Comparison of ENCODE assay signal across 9 cellular contexts in the genomic region with DNA sequence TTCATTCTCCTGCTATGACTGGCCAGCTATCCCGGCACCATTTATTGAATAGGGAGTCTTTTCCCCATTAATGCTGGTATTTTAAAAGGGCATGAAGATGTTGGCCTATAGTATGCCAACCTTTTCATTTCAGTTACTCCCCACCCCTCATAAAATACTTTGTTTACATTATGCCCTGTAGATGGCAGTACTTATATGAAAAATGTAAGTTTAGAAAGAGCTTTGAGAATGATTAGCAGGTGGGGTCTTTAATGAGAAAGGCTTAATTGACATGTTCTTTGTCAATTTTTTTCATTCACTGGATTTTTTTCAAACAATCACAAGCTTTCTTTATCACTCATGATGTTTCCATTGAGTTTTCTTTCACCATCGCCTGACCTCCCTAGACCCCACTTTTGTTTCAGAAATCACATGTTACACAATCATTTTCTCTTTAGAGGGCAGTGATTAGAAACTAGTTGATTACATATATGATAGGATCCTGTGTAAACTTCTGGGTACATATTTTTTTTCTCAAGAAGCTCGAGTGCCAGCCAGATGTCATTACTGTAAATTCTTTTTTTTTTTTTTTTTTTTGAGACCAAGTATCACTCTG.
DNase-seq lines count a peak whose midpoint lies in the region; ATAC-seq, FAIRE-seq and TF ChIP-seq lines count a peak whose summit lies in the region.
"Had no signal": no experiment of that assay in that cellular context is flagged by ENCODE, and none has a peak within 500 bp of the region (broad histone marks: within the 10 kb centered on the region; RNA-seq: fewer than 3 reads in every experiment).

No MANE protein-coding gene starts in this region.

- TF ChIP-seq EP300 in K562 (IDR thresholded peaks at IDR 0.05; ENCODE audit: low read length), result no peak

- peak; percentile 56 to 60 for TF ChIP-seq RAD21 in K562 (CRISPR knock-in tag; conservative IDR thresholded peaks at IDR 0.05 in 1 of 2, IDR thresholded peaks at IDR 0.05 in 1 of 2)

- CTCF ChIA-PET in activated CD4-positive, alpha-beta T cell treated with anti-CD3 and anti-CD28 coated beads for 36 hours (lab: Charles Lee), result interaction anchor here (0.6 to 4.6 kb wide), 46 partner anchors 9 to 246 kb away, joined by 3 to 85 read pairs (median 3); a partner anchor contains a TSS
- CTCF ChIA-PET in K562 (lab: Yijun Ruan, JAX; ENCODE audit: low intra/inter-chr PET ratio), result interaction anchor here (0.8 to 1.7 kb wide), 4 partner anchors 177 to 458 kb away, joined by 3 to 13 read pairs (median 5); no protein-coding TSS in a partner anchor

- no peaks in the 10 kb centered on the region for H3K9me3 Mint-ChIP-seq in activated CD4-positive, alpha-beta T cell treated with anti-CD3 and anti-CD28 coated beads for 36 hours (ENCODE audit: low read depth)
- no peaks in the 10 kb centered on the region for H3K9me3 Mint-ChIP-seq in progenitor cell of endocrine pancreas (ENCODE audit: low read depth)
- no peaks in the 10 kb centered on the region for H3K9me3 Mint-ChIP-seq in glutamatergic neuron (ENCODE audit: unreplicated experiment)

- no peak overlapping the region for H3K4me2 ChIP-seq in K562 (ENCODE audit: insufficient read depth, low read length)

- peak overlapping the region; percentile 51 for H3K27ac Mint-ChIP-seq in activated CD4-positive, alpha-beta T cell treated with anti-CD3 and anti-CD28 coated beads for 36 hours
- H3K27ac Mint-ChIP-seq in progenitor cell of endocrine pancreas, result no peak overlapping the region
- H3K27ac Mint-ChIP-seq in glutamatergic neuron (ENCODE audit: unreplicated experiment), result no peak overlapping the region

- no peaks in the 10 kb centered on the region for H3K79me2 ChIP-seq in K562 (ENCODE audit: control insufficient read depth, insufficient read depth, low read length)

- no peak for DNase-seq in activated CD4-positive, alpha-beta T cell treated with anti-CD3 and anti-CD28 coated beads for 36 hours
- no peak for DNase-seq in activated CD4-positive, alpha-beta T cell treated with anti-CD3 and anti-CD28 coated beads for 4 hours
- DNase-seq in NCI-H1105 (lab: John Stamatoyannopoulos, UW) (peak; percentile 13), K562 (ENCODE audit: extremely low read depth in 1 of 4, low spot score in 3 of 4) (peak; percentile 3 to 14 (median 14)), progenitor cell of endocrine pancreas (ENCODE audit: low spot score, unreplicated experiment) (no peak), glutamatergic neuron (no peak), GM03348 (ENCODE audit: low spot score) (no peak)
- DNase-seq: GDM1 had no signal

- no peak overlapping the region for H3K27ac ChIP-seq in K562 (ENCODE audit: extremely low read depth, low read depth, low read length)

- H3K4me3 Mint-ChIP-seq in activated CD4-positive, alpha-beta T cell treated with anti-CD3 and anti-CD28 coated beads for 36 hours, result no peak overlapping the region
- H3K4me3 Mint-ChIP-seq in progenitor cell of endocrine pancreas (ENCODE audit: low read depth) (no peak overlapping the region), glutamatergic neuron (ENCODE audit: unreplicated experiment) (no peak overlapping the region)

- no peaks in the 10 kb centered on the region for H3K9me3 ChIP-seq in K562 (replicated peaks; ENCODE audit: control insufficient read depth, insufficient read depth, low read depth, low read length)

- H3K36me3 ChIP-seq in K562 (ENCODE audit: control insufficient read depth, insufficient read depth, low read length), result no peaks in the 10 kb centered on the region

- no peak overlapping the region for H2AFZ ChIP-seq in K562 (ENCODE audit: low read depth, low read length)

- no peak for FAIRE-seq in K562 (lab: Jason Lieb, UNC)

- H3K27me3 Mint-ChIP-seq in activated CD4-positive, alpha-beta T cell treated with anti-CD3 and anti-CD28 coated beads for 36 hours, result no peaks in the 10 kb centered on the region
- H3K27me3 Mint-ChIP-seq in progenitor cell of endocrine pancreas (no peaks in the 10 kb centered on the region), glutamatergic neuron (ENCODE audit: unreplicated experiment) (no peaks in the 10 kb centered on the region)

- no peaks in the 10 kb centered on the region for H4K20me1 ChIP-seq in K562 (replicated peaks; ENCODE audit: control insufficient read depth, insufficient read depth, low read length)

- POLR2A ChIA-PET in activated CD4-positive, alpha-beta T cell treated with anti-CD3 and anti-CD28 coated beads for 36 hours (lab: Charles Lee), result interaction anchor here (1.0 to 1.4 kb wide), 2 partner anchors 175 to 187 kb away, joined by 3 to 5 read pairs; a partner anchor contains a TSS
- POLR2A ChIA-PET in K562 (lab: Yijun Ruan, JAX), result interaction anchor here (1.0 to 1.8 kb wide), 2 partner anchors 15 to 174 kb away, joined by 3 to 5 read pairs; no protein-coding TSS in a partner anchor

- peaks cover 27% of the 10 kb centered on the region for H3K4me1 Mint-ChIP-seq in activated CD4-positive, alpha-beta T cell treated with anti-CD3 and anti-CD28 coated beads for 36 hours
- peaks cover 7% of the 10 kb centered on the region for H3K4me1 Mint-ChIP-seq in progenitor cell of endocrine pancreas (ENCODE audit: low read depth)
- H3K4me1 Mint-ChIP-seq in glutamatergic neuron (ENCODE audit: low read depth, unreplicated experiment), result peaks cover 9% of the 10 kb centered on the region

- intact Hi-C loops in activated CD4-positive, alpha-beta T cell treated with anti-CD3 and anti-CD28 coated beads for 36 hours (cut with DNase I, micrococcal nuclease), result loop anchor here (1.0 to 10.0 kb wide), 7 partner anchors 57 to 455 kb away; no protein-coding TSS in a partner anchor
- intact Hi-C loops in K562 (cut with micrococcal nuclease), result loop anchor here (2.0 to 5.0 kb wide), 3 partner anchors 87 to 193 kb away; no protein-coding TSS in a partner anchor

- no peaks in the 10 kb centered on the region for H3K4me1 ChIP-seq in K562 (replicated peaks in 1 of 2; ENCODE audit: control insufficient read depth in 2 of 2, insufficient read depth in 2 of 2, low read length in 2 of 2)

- H3K9me1 ChIP-seq in K562 (ENCODE audit: control insufficient read depth, insufficient read depth, low read length), result no peaks in the 10 kb centered on the region

- TF ChIP-seq CTCF in K562 (IDR thresholded peaks at IDR 0.05 in 2 of 3, conservative IDR thresholded peaks at IDR 0.05 in 1 of 3; ENCODE audit: insufficient read depth in 2 of 3, low read depth in 1 of 3, low read length in 3 of 3), result peak; percentile 5 to 49 (median 29); a peak in 3 of 6 replicates
- TF ChIP-seq CTCF in progenitor cell of endocrine pancreas (IDR thresholded peaks at IDR 0.05; ENCODE audit: unreplicated experiment), result peak; percentile 24
- no peak for TF ChIP-seq CTCF in glutamatergic neuron (IDR thresholded peaks at IDR 0.05; ENCODE audit: partially characterized antibody, unreplicated experiment)

- H3K4me3 ChIP-seq in K562, result no peak overlapping the region

- 63% methylated on average over 3 of the region's 3 CpGs for WGBS in K562 (ENCODE audit: insufficient coverage, low coverage, missing lambda C conversion rate)

- BruUV-seq in K562 (replicated peaks; lab: Mats Ljungman, UMichigan), result no TSS peak

- in situ Hi-C loops in K562 (cut with MboI), result loop anchor here (10.0 kb wide), 1 partner anchor 465 kb away; no protein-coding TSS in a partner anchor

- H3K36me3 Mint-ChIP-seq in activated CD4-positive, alpha-beta T cell treated with anti-CD3 and anti-CD28 coated beads for 36 hours (ENCODE audit: low read depth), result peaks cover 4% of the 10 kb centered on the region
- H3K36me3 Mint-ChIP-seq in progenitor cell of endocrine pancreas (ENCODE audit: insufficient read depth) (no peaks in the 10 kb centered on the region), glutamatergic neuron (ENCODE audit: unreplicated experiment) (no peaks in the 10 kb centered on the region)

- TF ChIP-seq POLR2A in K562 (conservative IDR thresholded peaks at IDR 0.05), result no peak

- no peaks in the 10 kb centered on the region for H3K27me3 ChIP-seq in K562 (ENCODE audit: control insufficient read depth in 2 of 2, insufficient read depth in 2 of 2, low read length in 2 of 2)

- no peak overlapping the region for H3K9ac ChIP-seq in K562 (ENCODE audit: insufficient read depth in 1 of 2, low read depth in 2 of 2, low read length in 2 of 2)

- peak; percentile 63 for ATAC-seq in activated CD4-positive, alpha-beta T cell treated with anti-CD3 and anti-CD28 coated beads for 36 hours
- ATAC-seq in K562 (no peak), HG03432 (IDR thresholded peaks at IDR 0.05; ENCODE audit: unreplicated experiment) (no peak)

TF ChIP-seq in K562, 482 proteins besides CTCF, POLR2A, EP300 and RAD21:
- TF ChIP-seq JUNB (CRISPR knock-in tag; conservative IDR thresholded peaks at IDR 0.05) (no peak), CEBPB (tag; IDR thresholded peaks at IDR 0.05) (peak; percentile 57)
TF ChIP-seq in K562: peak in this region for 1.

Comparison
In these comparisons a context has a peak if more than half of its experiments do, and no peak if none do; other contexts are left out.
1. DNase-seq: peak in NCI-H1105 (single experiment) and K562 (4 of 4); none in activated CD4-positive, alpha-beta T cell treated with anti-CD3 and anti-CD28 coated beads for 36 hours (single experiment), activated CD4-positive, alpha-beta T cell treated with anti-CD3 and anti-CD28 coated beads for 4 hours (0 of 2), progenitor cell of endocrine pancreas (single experiment), glutamatergic neuron (single experiment) and GM03348 (single experiment).